18 cellular contexts compared by ENCODE assay signal in genomic region chr1:230171337-230172015, GRCh38.
DNase-seq lines count a peak whose midpoint lies in the region; ATAC-seq and TF ChIP-seq lines count a peak whose summit lies in the region.
"Had no signal": no experiment of that assay in that cellular context is flagged by ENCODE, and none has a peak within 500 bp of the region (broad histone marks: within the 10 kb centered on the region; RNA-seq: fewer than 3 reads in every experiment).

No MANE protein-coding gene starts in this region.

- no peaks in the 10 kb centered on the region for H3K36me3 ChIP-seq in mammary epithelial cell (ENCODE audit: insufficient read depth, low read length)
- no peaks in the 10 kb centered on the region for H3K36me3 ChIP-seq in adipocyte (ENCODE audit: control insufficient read depth, insufficient read depth, low read length, severe bottlenecking)
- H3K36me3 ChIP-seq in aorta (ENCODE audit: control insufficient read depth in 1 of 2, insufficient read depth in 2 of 2, low read length in 1 of 2) = no peaks in the 10 kb centered on the region
- H3K36me3 ChIP-seq: ovary had no signal

- no peaks in the 10 kb centered on the region for H3K36me3 Mint-ChIP-seq in MCF 10A (ENCODE audit: insufficient read depth, unreplicated experiment)

- BruUV-seq in MCF 10A (replicated peaks; lab: Mats Ljungman, UMichigan) (no TSS peak), mammary epithelial cell (replicated peaks; lab: Mats Ljungman, UMichigan) (no TSS peak)

- no peaks in the 10 kb centered on the region for H3K27me3 ChIP-seq in mammary epithelial cell (ENCODE audit: insufficient read depth, low read length)
- H3K27me3 ChIP-seq in adipocyte (replicated peaks; ENCODE audit: control insufficient read depth, insufficient read depth, low read length) = no peaks in the 10 kb centered on the region
- no peaks in the 10 kb centered on the region for H3K27me3 ChIP-seq in aorta (ENCODE audit: control insufficient read depth in 1 of 2, insufficient read depth in 2 of 2, low read length in 1 of 2)
- H3K27me3 ChIP-seq: ovary had no signal

- no peak for TF ChIP-seq CTCF in MCF 10A (IDR thresholded peaks at IDR 0.05; ENCODE audit: unreplicated experiment)
- no peak for TF ChIP-seq CTCF in mammary epithelial cell (conservative IDR thresholded peaks at IDR 0.05 in 1 of 2, IDR thresholded peaks at IDR 0.05 in 1 of 2; ENCODE audit: extremely low read depth in 1 of 2, insufficient read depth in 1 of 2, low read depth in 1 of 2, low read length in 2 of 2)
- TF ChIP-seq CTCF in fibroblast of the aortic adventitia (IDR thresholded peaks at IDR 0.05; ENCODE audit: insufficient read depth, low read length) = no peak

- no peaks in the 10 kb centered on the region for H3K27me3 Mint-ChIP-seq in MCF 10A (ENCODE audit: insufficient read depth, unreplicated experiment)

- H3K9me3 Mint-ChIP-seq in MCF 10A (ENCODE audit: unreplicated experiment) = peaks cover 5% of the 10 kb centered on the region
- H3K9me3 Mint-ChIP-seq: activated naive CD4-positive, alpha-beta T cell treated with anti-CD3 and anti-CD28 coated beads, Interleukin-2, amount 50 U/mL, for 72 hours had no signal

- ATAC-seq in HG03108 (IDR thresholded peaks at IDR 0.05; ENCODE audit: unreplicated experiment) = no peak
- ATAC-seq in aorta (ENCODE audit: low FRiP score) = no peak
- ATAC-seq: activated naive CD4-positive, alpha-beta T cell treated with anti-CD3 and anti-CD28 coated beads, Interleukin-2, amount 50 U/mL, for 72 hours; left colon had no signal

- in situ Hi-C loops in mammary epithelial cell (cut with MboI; ENCODE audit: low sequenced_read_pairs in 2 of 2) = no loop called here

- H3K9ac ChIP-seq in mammary epithelial cell (ENCODE audit: insufficient read depth, low read length) (no peak overlapping the region), adipocyte (ENCODE audit: low read length) (no peak overlapping the region)

- H3K4me3 Mint-ChIP-seq in MCF 10A (ENCODE audit: unreplicated experiment) = no peak overlapping the region

- no peak overlapping the region for H3K27ac Mint-ChIP-seq in MCF 10A (ENCODE audit: low read depth, unreplicated experiment)
- H3K27ac Mint-ChIP-seq: activated naive CD4-positive, alpha-beta T cell treated with anti-CD3 and anti-CD28 coated beads, Interleukin-2, amount 50 U/mL, for 72 hours had no signal

- peaks cover 33% of the 10 kb centered on the region for H3K4me1 Mint-ChIP-seq in MCF 10A (ENCODE audit: insufficient read depth, unreplicated experiment)

- H3K4me3 ChIP-seq in mammary epithelial cell (replicated peaks in 1 of 3; ENCODE audit: insufficient read depth in 1 of 3, low read depth in 2 of 3, low read length in 3 of 3) (no peak overlapping the region), adipocyte (ENCODE audit: low read length) (no peak overlapping the region), fibroblast of the aortic adventitia (ENCODE audit: low read depth, low read length) (no peak overlapping the region), aorta (ENCODE audit: low read length in 2 of 2) (no peak overlapping the region)
- H3K4me3 ChIP-seq: ovary had no signal

- POLR2A ChIA-PET in MCF 10A (lab: Yijun Ruan, JAX) = interaction anchor here (0.6 to 1.6 kb wide), 6 partner anchors 10 to 830 kb away, joined by 3 read pairs; no protein-coding TSS in a partner anchor

- H3K27ac ChIP-seq in mammary epithelial cell (ENCODE audit: insufficient read depth, low read depth, low read length) (no peak overlapping the region), aorta (ENCODE audit: low read depth in 1 of 2, low read length in 2 of 2) (peak overlapping the region in 1 of 2 donors; percentile 68)
- H3K27ac ChIP-seq: epithelial cell of prostate had no signal

- H2AFZ ChIP-seq in mammary epithelial cell (ENCODE audit: low read depth, low read length) = no peak overlapping the region

- no peaks in the 10 kb centered on the region for H3K4me1 ChIP-seq in mammary epithelial cell (ENCODE audit: insufficient read depth, low read length)
- H3K4me1 ChIP-seq in adipocyte (ENCODE audit: control insufficient read depth, insufficient read depth, low read length) = peaks cover 36% of the 10 kb centered on the region
- H3K4me1 ChIP-seq in aorta (ENCODE audit: control insufficient read depth in 1 of 2, insufficient read depth in 2 of 2, low read length in 2 of 2) = peaks cover 2 to 9% of the 10 kb centered on the region in 2 donors

- peaks cover 96% of the 10 kb centered on the region for H3K79me2 ChIP-seq in mammary epithelial cell (ENCODE audit: insufficient read depth, low read length)

- 59% methylated on average over 5 of the region's 5 CpGs for WGBS in mammary epithelial cell (ENCODE audit: low coverage, missing lambda C conversion rate)
- 46 to 52% methylated on average over 5 of the region's 5 CpGs for WGBS in aorta, 2 donors

- H3K9me3 ChIP-seq in mammary epithelial cell (replicated peaks; ENCODE audit: insufficient read depth, low read length) (no peaks in the 10 kb centered on the region), adipocyte (ENCODE audit: control insufficient read depth, low read length) (no peaks in the 10 kb centered on the region), aorta (ENCODE audit: control insufficient read depth, low read length) (no peaks in the 10 kb centered on the region)
- H3K9me3 ChIP-seq: ovary had no signal

- H4K20me1 ChIP-seq in mammary epithelial cell (ENCODE audit: insufficient read depth, low read length) = no peaks in the 10 kb centered on the region

- intact Hi-C loops in MCF 10A (cut with micrococcal nuclease) = no loop called here
- intact Hi-C loops in mammary epithelial cell (cut with micrococcal nuclease) = no loop called here
- intact Hi-C loops in aorta (cut with DNase I) = no loop called here

- no peak overlapping the region for H3K4me2 ChIP-seq in mammary epithelial cell (ENCODE audit: insufficient read depth, low read depth, low read length)

- DNase-seq in MCF 10A (ENCODE audit: unreplicated experiment) (peak; percentile 89), mammary epithelial cell (no peak), adipocyte (ENCODE audit: low read depth) (peak; percentile 64), fibroblast of the aortic adventitia (ENCODE audit: low read depth) (peak; percentile 69), ureter (ENCODE audit: low spot score) (peak; percentile 1), NCI-H187 treated with DMSO at 0.1 percent for 48 hours (lab: John Stamatoyannopoulos, UW) (no peak), aorta (no peak)
- DNase-seq: 8988T; activated CD4-positive, alpha-beta T cell treated with anti-CD3 and anti-CD28 coated beads, Interleukin-2, amount 50 U/mL, for 1 hour; hippocampal formation; left colon; MM.1S; SIG-M5; T-helper 9 cell had no signal

- CTCF ChIA-PET in MCF 10A (lab: Yijun Ruan, JAX) (interaction anchor here (0.6 to 0.7 kb wide), 2 partner anchors 13 to 134 kb away, joined by 3 read pairs; no protein-coding TSS in a partner anchor), mammary epithelial cell (lab: Charles Lee; ENCODE audit: low non-redundant PET) (no interaction called here)

- dilution Hi-C loops in mammary epithelial cell (cut with HindIII; ENCODE audit: low sequenced_read_pairs) = no loop called here

Comparison
In these comparisons a context has a peak if more than half of its experiments do, and no peak if none do; other contexts are left out.
1. DNase-seq: peak in MCF 10A (single experiment), adipocyte (single experiment), fibroblast of the aortic adventitia (single experiment) and ureter (single experiment); none in mammary epithelial cell (single experiment), NCI-H187 treated with DMSO at 0.1 percent for 48 hours (single experiment) and aorta (0 of 2).